10 cellular contexts compared by ENCODE assay signal in genomic region chr20:32387262-32387661, GRCh38. TPM values are rescaled to one million over a fixed set of nuclear protein-coding genes. Genes with fewer than 3 reads are reported as not detected.
A peak's percentile ranks its signal among the peaks of the same experiment; 100 is the strongest.
DNase-seq lines count a peak whose midpoint lies in the region; ATAC-seq and TF ChIP-seq lines count a peak whose summit lies in the region.
"Had no signal": no experiment of that assay in that cellular context is flagged by ENCODE, and none has a peak within 500 bp of the region (broad histone marks: within the 10 kb centered on the region; RNA-seq: fewer than 3 reads in every experiment).

No MANE protein-coding gene starts in this region.

- CTCF ChIA-PET in CD4-positive, alpha-beta T cell (lab: Charles Lee), result interaction anchor here (0.7 kb wide), 1 partner anchor 617 kb away, joined by 3 read pairs; no protein-coding TSS in a partner anchor
- CTCF ChIA-PET in GM10248 (lab: Yijun Ruan, JAX), result interaction anchor here (1.0 kb wide), 1 partner anchor 13 kb away, joined by 3 read pairs; no protein-coding TSS in a partner anchor

- peak overlapping the region; percentile 36 for H3K4me3 Mint-ChIP-seq in CD4-positive, alpha-beta T cell
- H3K4me3 Mint-ChIP-seq in T-helper 1 cell treated with Interleukin-12 subunit alpha and Interleukin-12 subunit beta and Interleukin-4 antibody, amounts not matched to agents 30 μg/mL and 1 μg/mL, for 36 hours, result peak overlapping the region; percentile 2

- POLR2A ChIA-PET in CD4-positive, alpha-beta T cell (lab: Charles Lee), result no interaction called here
- POLR2A ChIA-PET in GM10248 (lab: Yijun Ruan, JAX), result no interaction called here

- peaks cover 58% of the 10 kb centered on the region for H3K36me3 Mint-ChIP-seq in CD4-positive, alpha-beta T cell (ENCODE audit: low read depth)
- peaks cover 21% of the 10 kb centered on the region for H3K36me3 Mint-ChIP-seq in T-helper 1 cell treated with Interleukin-12 subunit alpha and Interleukin-12 subunit beta and Interleukin-4 antibody, amounts not matched to agents 30 μg/mL and 1 μg/mL, for 36 hours (ENCODE audit: low read depth)

- H3K4me1 Mint-ChIP-seq in CD4-positive, alpha-beta T cell (ENCODE audit: low read depth), result peaks cover 82% of the 10 kb centered on the region
- peaks cover 48% of the 10 kb centered on the region for H3K4me1 Mint-ChIP-seq in T-helper 1 cell treated with Interleukin-12 subunit alpha and Interleukin-12 subunit beta and Interleukin-4 antibody, amounts not matched to agents 30 μg/mL and 1 μg/mL, for 36 hours (ENCODE audit: low read depth)

- H3K27me3 ChIP-seq in CD4-positive, alpha-beta T cell (ENCODE audit: control insufficient read depth, insufficient read depth, low read length), result no peaks in the 10 kb centered on the region

- DNase-seq in CD4-positive, alpha-beta T cell, result peak in 4 of 10 experiments; percentile 4 to 51 (median 9)
- DNase-seq in GM10248 (ENCODE audit: extremely low spot score) (peak; percentile 25), HuH-7 (ENCODE audit: low spot score) (no peak), NCI-H1694 treated with DMSO at 0.1 percent for 48 hours (lab: John Stamatoyannopoulos, UW) (no peak), HuH-7.5 (ENCODE audit: low spot score) (no peak), omental fat pad (ENCODE audit: low spot score) (no peak)
- DNase-seq in effector CD4-positive, alpha-beta T cell, result peak; percentile 26
- DNase-seq: substantia nigra had no signal

- ATAC-seq in CD4-positive, alpha-beta T cell (ENCODE audit: poor library complexity), result peak; percentile 96
- no peak for ATAC-seq in omental fat pad (ENCODE audit: low FRiP score)

- H3K27ac Mint-ChIP-seq in CD4-positive, alpha-beta T cell, result peak overlapping the region; percentile 82
- peak overlapping the region; percentile 42 for H3K27ac Mint-ChIP-seq in T-helper 1 cell treated with Interleukin-12 subunit alpha and Interleukin-12 subunit beta and Interleukin-4 antibody, amounts not matched to agents 30 μg/mL and 1 μg/mL, for 36 hours

- H3K27ac ChIP-seq in CD4-positive, alpha-beta T cell (ENCODE audit: low read depth, low read length), result peak overlapping the region; percentile 15
- H3K27ac ChIP-seq: KMS-11 had no signal

- no peaks in the 10 kb centered on the region for H3K9me3 ChIP-seq in CD4-positive, alpha-beta T cell (ENCODE audit: control insufficient read depth, low read length)

- no peak for TF ChIP-seq CTCF in CD4-positive, alpha-beta T cell (IDR thresholded peaks at IDR 0.05)
- TF ChIP-seq CTCF in GM10248 (IDR thresholded peaks at IDR 0.05; ENCODE audit: control extremely low read depth, extremely low read depth, low read depth, missing control alignments) (no peak), omental fat pad (IDR thresholded peaks at IDR 0.05) (no peak)

- intact Hi-C loops in CD4-positive, alpha-beta T cell (cut with DNase I, micrococcal nuclease), result loop anchor here in 1 of 2 experiments (1.0 to 2.0 kb wide), 2 partner anchors 20 to 28 kb away; partner anchors contain the start of gene ASXL1

- H3K27me3 Mint-ChIP-seq in CD4-positive, alpha-beta T cell, result no peaks in the 10 kb centered on the region
- no peaks in the 10 kb centered on the region for H3K27me3 Mint-ChIP-seq in T-helper 1 cell treated with Interleukin-12 subunit alpha and Interleukin-12 subunit beta and Interleukin-4 antibody, amounts not matched to agents 30 μg/mL and 1 μg/mL, for 36 hours (ENCODE audit: low read depth)

- H3K9me3 Mint-ChIP-seq in CD4-positive, alpha-beta T cell, result no peaks in the 10 kb centered on the region
- no peaks in the 10 kb centered on the region for H3K9me3 Mint-ChIP-seq in T-helper 1 cell treated with Interleukin-12 subunit alpha and Interleukin-12 subunit beta and Interleukin-4 antibody, amounts not matched to agents 30 μg/mL and 1 μg/mL, for 36 hours

RNA-seq across cellular contexts. Expression of gene ASXL1, which starts 29.1 kb away (rescaled TPM):
- total RNA-seq in CD4-positive, alpha-beta T cell, result 100 to 1,000 TPM; 213 to 222 TPM
- 100 to 1,000 TPM in 2 of 4 donors, 10 to 100 TPM in 2; 69.2 to 139 (median 104) TPM for total RNA-seq in omental fat pad

Comparison
In these comparisons a context has a peak if more than half of its experiments do, and no peak if none do; other contexts are left out.
1. DNase-seq: peak in GM10248 (single experiment) and effector CD4-positive, alpha-beta T cell (single experiment); none in HuH-7 (single experiment), NCI-H1694 treated with DMSO at 0.1 percent for 48 hours (single experiment), HuH-7.5 (single experiment) and omental fat pad (single experiment).